ENCODE assay signal across 8 cellular contexts in the genomic region with DNA sequence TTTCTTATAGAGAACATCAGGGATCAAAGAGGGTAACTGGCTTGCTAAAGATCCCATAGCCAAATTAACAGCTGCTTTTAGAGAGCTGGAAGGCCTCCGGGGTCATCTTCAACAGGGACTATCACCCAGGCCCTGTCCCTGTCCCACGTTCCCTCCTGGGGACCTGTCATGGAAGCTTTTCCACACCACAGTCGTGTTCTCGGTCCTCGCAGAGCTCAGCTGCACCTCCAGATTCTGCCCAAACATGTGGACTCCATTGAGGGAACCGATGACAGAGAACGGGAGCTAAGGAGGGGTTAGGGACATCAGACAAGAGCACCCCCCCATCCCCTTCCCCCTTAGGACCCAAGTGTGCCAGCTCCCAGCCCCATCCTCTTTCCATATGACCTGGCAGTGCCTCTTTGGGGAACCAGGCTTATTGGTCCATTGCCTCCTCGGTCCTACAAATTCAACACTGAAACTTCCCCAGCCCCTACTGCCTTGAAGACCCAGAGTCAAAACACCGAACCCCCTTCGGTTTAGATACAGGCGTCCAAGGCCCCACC. TPM values are rescaled to one million over a fixed set of nuclear protein-coding genes. Genes with fewer than 3 reads are reported as not detected.
DNase-seq lines count a peak whose midpoint lies in the region; ATAC-seq, FAIRE-seq and TF ChIP-seq lines count a peak whose summit lies in the region.

No MANE protein-coding gene starts in this region.

- no peak for TF ChIP-seq RAD21 in HCT116 (IDR thresholded peaks at IDR 0.05; ENCODE audit: low read depth)

- H3K36me3 ChIP-seq in HCT116 (ENCODE audit: control insufficient read depth in 1 of 2, insufficient read depth in 2 of 2, low read length in 2 of 2), result no peaks in the 10 kb centered on the region
- peaks cover under 1% of the 10 kb centered on the region for H3K36me3 ChIP-seq in right atrium auricular region

- CTCF ChIA-PET in HCT116 (lab: Charles Lee), result no interaction called here
- CTCF ChIA-PET in activated CD8-positive, alpha-beta T cell treated with anti-CD3 and anti-CD28 coated beads for 36 hours (lab: Charles Lee), result interaction anchor here (0.7 kb wide), 1 partner anchor 39 kb away, joined by 3 read pairs; no protein-coding TSS in a partner anchor

- peaks cover 7% of the 10 kb centered on the region for H3K36me3 Mint-ChIP-seq in activated CD8-positive, alpha-beta T cell treated with anti-CD3 and anti-CD28 coated beads for 36 hours (ENCODE audit: low read depth)

- H3K27ac ChIP-seq in HCT116 (ENCODE audit: low read depth, low read length) (peak overlapping the region; percentile 47; the same call in 1 of the 2 replicates), right atrium auricular region (peak overlapping the region; percentile 85 to 88), skin epidermis (peak overlapping the region in 20 of 21 experiments; percentile 73 to 95 (median 86))

- POLR2A ChIA-PET in HCT116 (lab: Charles Lee), result no interaction called here
- POLR2A ChIA-PET in activated CD8-positive, alpha-beta T cell treated with anti-CD3 and anti-CD28 coated beads for 36 hours (lab: Charles Lee), result interaction anchor here (0.8 to 2.5 kb wide), 8 partner anchors 8 to 232 kb away, joined by 3 to 7 read pairs (median 4); a partner anchor contains a TSS

- ATAC-seq in HCT116 (no peak), GM21515 (IDR thresholded peaks at IDR 0.05; ENCODE audit: unreplicated experiment) (no peak)
- ATAC-seq in activated CD8-positive, alpha-beta T cell treated with anti-CD3 and anti-CD28 coated beads for 36 hours, result no peak

- H3K4me2 ChIP-seq in HCT116 (ENCODE audit: low read length), result no peak overlapping the region

- H4K20me1 ChIP-seq in HCT116 (ENCODE audit: insufficient read depth), result no peaks in the 10 kb centered on the region

- no peaks in the 10 kb centered on the region for H3K79me2 ChIP-seq in HCT116 (ENCODE audit: insufficient read depth, low read length)

- H3K27me3 ChIP-seq in HCT116 (ENCODE audit: insufficient read depth, low read length), result no peaks in the 10 kb centered on the region
- H3K27me3 ChIP-seq in right atrium auricular region, result no peaks in the 10 kb centered on the region

- no peak for FAIRE-seq in frontal cortex (lab: Jason Lieb, UNC)

- peak overlapping the region; percentile 85 for H3K4me3 Mint-ChIP-seq in activated CD8-positive, alpha-beta T cell treated with anti-CD3 and anti-CD28 coated beads for 36 hours

- H3K9ac ChIP-seq in HCT116 (ENCODE audit: low read length), result no peak overlapping the region

- intact Hi-C loops in HCT116 (cut with micrococcal nuclease), result no loop called here
- intact Hi-C loops in activated CD8-positive, alpha-beta T cell treated with anti-CD3 and anti-CD28 coated beads for 36 hours (cut with micrococcal nuclease), result no loop called here

- no peaks in the 10 kb centered on the region for H3K27me3 Mint-ChIP-seq in activated CD8-positive, alpha-beta T cell treated with anti-CD3 and anti-CD28 coated beads for 36 hours

- RAD21 ChIA-PET in HCT116 (lab: Charles Lee; ENCODE audit: low non-redundant PET in 1 of 2, low total read pairs in 2 of 2, uncharacterized antibody in 2 of 2, unreplicated experiment in 2 of 2), result no interaction called here

- H3K4me1 Mint-ChIP-seq in activated CD8-positive, alpha-beta T cell treated with anti-CD3 and anti-CD28 coated beads for 36 hours (ENCODE audit: low read depth), result peaks cover 36% of the 10 kb centered on the region

- H3K4me1 ChIP-seq in HCT116 (ENCODE audit: control insufficient read depth in 1 of 2, insufficient read depth in 2 of 2, low read length in 2 of 2), result peaks cover 15 to 44% of the 10 kb centered on the region in 2 experiments
- peaks cover 0 to 36% of the 10 kb centered on the region in 2 donors for H3K4me1 ChIP-seq in right atrium auricular region

- no peaks in the 10 kb centered on the region for H3K9me2 ChIP-seq in HCT116 (ENCODE audit: insufficient read depth)

- H3K4me3 ChIP-seq in HCT116 (replicated peaks in 1 of 2; ENCODE audit: low read depth in 1 of 2, low read length in 2 of 2), result no peak overlapping the region
- H3K4me3 ChIP-seq in right atrium auricular region, result peak overlapping the region; percentile 65
- H3K4me3 ChIP-seq in skin epidermis, result peak overlapping the region; percentile 44 to 73 (median 59)

- H2AFZ ChIP-seq in HCT116 (ENCODE audit: low read depth, low read length, poor library complexity, severe bottlenecking), result peak overlapping the region; percentile 80

- no peak for DNase-seq in HCT116 (ENCODE audit: low read depth, low spot score)
- DNase-seq in activated CD8-positive, alpha-beta T cell treated with anti-CD3 and anti-CD28 coated beads for 36 hours, result no peak
- DNase-seq in right atrium auricular region (ENCODE audit: low spot score), result no peak
- DNase-seq in RPMI8226, result no peak
- DNase-seq in activated CD4-positive, CD25-positive, alpha-beta regulatory T cell (lab: John Stamatoyannopoulos, UW), result no peak
- no peak for DNase-seq in frontal cortex (ENCODE audit: low spot score in 2 of 2)

- TF ChIP-seq CTCF in HCT116 (IDR thresholded peaks at IDR 0.05 in 2 of 3, conservative IDR thresholded peaks at IDR 0.05 in 1 of 3; ENCODE audit: borderline replicate concordance in 1 of 3, insufficient read depth in 1 of 3, low read depth in 2 of 3, low read length in 2 of 3) (no peak), right atrium auricular region (IDR thresholded peaks at IDR 0.05) (no peak)
- TF ChIP-seq CTCF in activated CD8-positive, alpha-beta T cell treated with anti-CD3 and anti-CD28 coated beads for 36 hours (IDR thresholded peaks at IDR 0.05), result no peak

- BruUV-seq in HCT116 (replicated peaks; lab: Mats Ljungman, UMichigan), result no TSS peak

- TF ChIP-seq POLR2A in HCT116 (IDR thresholded peaks at IDR 0.05; ENCODE audit: borderline replicate concordance, extremely low read depth, insufficient read depth, insufficient read length), result no peak

- H3K27ac Mint-ChIP-seq in activated CD8-positive, alpha-beta T cell treated with anti-CD3 and anti-CD28 coated beads for 36 hours, result peak overlapping the region; percentile 95

- H3K9me3 Mint-ChIP-seq in activated CD8-positive, alpha-beta T cell treated with anti-CD3 and anti-CD28 coated beads for 36 hours, result no peaks in the 10 kb centered on the region

- no peaks in the 10 kb centered on the region for H3K9me3 ChIP-seq in HCT116 (ENCODE audit: control insufficient read depth in 1 of 2, insufficient read depth in 1 of 2, low read depth in 1 of 2, low read length in 2 of 2)
- H3K9me3 ChIP-seq in right atrium auricular region, result no peaks in the 10 kb centered on the region

TF ChIP-seq in HCT116, 20 proteins besides CTCF, POLR2A, EP300 and RAD21 (continues in another document):
- TF ChIP-seq SP1 (IDR thresholded peaks at IDR 0.05; ENCODE audit: low read depth) (no peak), FOSL1 (IDR thresholded peaks at IDR 0.05; ENCODE audit: low read depth) (no peak), EGR1 (IDR thresholded peaks at IDR 0.05; ENCODE audit: low read depth) (no peak)
- TF ChIP-seq, protein P1, sequence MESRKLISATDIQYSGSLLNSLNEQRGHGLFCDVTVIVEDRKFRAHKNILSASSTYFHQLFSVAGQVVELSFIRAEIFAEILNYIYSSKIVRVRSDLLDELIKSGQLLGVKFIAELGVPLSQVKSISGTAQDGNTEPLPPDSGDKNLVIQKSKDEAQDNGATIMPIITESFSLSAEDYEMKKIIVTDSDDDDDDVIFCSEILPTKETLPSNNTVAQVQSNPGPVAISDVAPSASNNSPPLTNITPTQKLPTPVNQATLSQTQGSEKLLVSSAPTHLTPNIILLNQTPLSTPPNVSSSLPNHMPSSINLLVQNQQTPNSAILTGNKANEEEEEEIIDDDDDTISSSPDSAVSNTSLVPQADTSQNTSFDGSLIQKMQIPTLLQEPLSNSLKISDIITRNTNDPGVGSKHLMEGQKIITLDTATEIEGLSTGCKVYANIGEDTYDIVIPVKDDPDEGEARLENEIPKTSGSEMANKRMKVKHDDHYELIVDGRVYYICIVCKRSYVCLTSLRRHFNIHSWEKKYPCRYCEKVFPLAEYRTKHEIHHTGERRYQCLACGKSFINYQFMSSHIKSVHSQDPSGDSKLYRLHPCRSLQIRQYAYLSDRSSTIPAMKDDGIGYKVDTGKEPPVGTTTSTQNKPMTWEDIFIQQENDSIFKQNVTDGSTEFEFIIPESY (IDR thresholded peaks at IDR 0.05; ENCODE audit: extremely low read depth, insufficient replicate concordance, low read length), result no peak

RNA-seq across cellular contexts. Expression of a gene that starts 0.6 kb away (rescaled TPM):
- total RNA-seq in HCT116 (2021; ENCODE audit: unreplicated experiment), result 1.1 TPM
- 1.0 and 2.3 TPM in 2 replicates for polyA plus RNA-seq in HCT116 (2012)
- total RNA-seq in activated CD8-positive, alpha-beta T cell treated with anti-CD3 and anti-CD28 coated beads for 36 hours, result 10 to 100 TPM; 23.5 to 24.1 TPM
- total RNA-seq in right atrium auricular region, result 10 to 100 TPM; 18.5 to 22.5 TPM
- 17.5 TPM for total RNA-seq in frontal cortex

RNA-seq across cellular contexts. Expression of a gene that starts 5.6 kb away (rescaled TPM):
- total RNA-seq in HCT116 (2021; ENCODE audit: unreplicated experiment) (77.7 TPM), right atrium auricular region (10 to 100 TPM; 31.1 to 54.0 TPM), frontal cortex (14.3 TPM)
- polyA plus RNA-seq in HCT116 (2012), result 56.6 and 62.7 TPM in 2 replicates
- total RNA-seq in activated CD8-positive, alpha-beta T cell treated with anti-CD3 and anti-CD28 coated beads for 36 hours, result 10 to 100 TPM; 35.7 to 38.7 TPM

RNA-seq across cellular contexts. Expression of a gene that starts 38.4 kb away (rescaled TPM):
- total RNA-seq in HCT116 (2021; ENCODE audit: unreplicated experiment) (236 TPM), right atrium auricular region (10 to 100 TPM; 64.6 to 81.0 TPM), frontal cortex (109 TPM)
- 179 and 183 TPM in 2 replicates for polyA plus RNA-seq in HCT116 (2012)
- total RNA-seq in activated CD8-positive, alpha-beta T cell treated with anti-CD3 and anti-CD28 coated beads for 36 hours, result 10 to 100 TPM; 87.4 to 88.5 TPM

RNA-seq across cellular contexts. Expression of a gene that starts 45.7 kb away (rescaled TPM):
- total RNA-seq in HCT116 (2021; ENCODE audit: unreplicated experiment) (102 TPM), right atrium auricular region (10 to 100 TPM; 72.5 to 97.3 TPM), frontal cortex (50.5 TPM)
- 92.9 and 95.3 TPM in 2 replicates for polyA plus RNA-seq in HCT116 (2012)
- 10 to 100 TPM; 83.4 to 84.5 TPM for total RNA-seq in activated CD8-positive, alpha-beta T cell treated with anti-CD3 and anti-CD28 coated beads for 36 hours

RNA-seq across cellular contexts. Expression of a gene that starts 49.4 kb away (rescaled TPM):
- 0.76 TPM for total RNA-seq in HCT116 (2021; ENCODE audit: unreplicated experiment)
- 0.74 and 0.91 TPM in 2 replicates for polyA plus RNA-seq in HCT116 (2012)
- under 1 TPM; 0.50 to 0.81 TPM for total RNA-seq in activated CD8-positive, alpha-beta T cell treated with anti-CD3 and anti-CD28 coated beads for 36 hours
- total RNA-seq in right atrium auricular region, result under 1 TPM; 0.28 to 0.96 TPM
- total RNA-seq in frontal cortex, result not detected

Comparison
In these comparisons a context has a peak if more than half of its experiments do, and no peak if none do; other contexts are left out.
1. H3K4me3 ChIP-seq: peak in right atrium auricular region (2 of 2) and skin epidermis (7 of 7); none in HCT116 (0 of 2).
2. Peak in every context shown above with its lines, with median percentiles within 50 percentile points of each other: H3K27ac ChIP-seq.